Comparison of ENCODE assay signal across 7 cellular contexts in the genomic region with DNA sequence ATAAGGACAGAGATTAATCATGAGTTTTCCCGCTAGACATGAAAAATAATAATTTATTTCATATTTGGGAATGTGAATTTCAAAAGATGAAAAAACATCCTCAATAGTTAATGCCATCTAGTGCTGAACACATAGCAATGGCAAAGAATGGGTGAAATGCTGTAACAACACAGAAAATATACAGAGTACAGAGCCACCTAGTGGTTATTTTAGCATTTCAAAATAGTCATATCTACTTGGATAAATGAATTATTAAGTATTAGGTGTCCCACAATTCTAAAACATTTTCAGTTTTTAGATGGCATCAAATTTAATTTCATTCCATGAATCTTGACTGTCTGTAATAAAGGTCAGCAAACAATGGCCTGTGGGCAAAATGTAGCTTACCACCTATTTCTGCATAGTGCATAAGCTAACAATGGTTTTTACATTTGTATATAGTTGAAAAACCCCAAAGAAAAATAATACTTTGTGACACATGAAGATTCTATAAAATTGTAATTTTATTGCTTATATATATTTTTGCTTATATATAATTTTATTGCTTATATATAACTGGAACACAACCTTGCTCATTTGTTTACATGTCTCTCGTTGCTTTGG.
DNase-seq lines count a peak whose midpoint lies in the region; ATAC-seq and TF ChIP-seq lines count a peak whose summit lies in the region.

No MANE protein-coding gene starts in this region.

- no peak overlapping the region for H3K27ac ChIP-seq in thoracic aorta

- no peaks in the 10 kb centered on the region for H3K27me3 ChIP-seq in thoracic aorta (replicated peaks; ENCODE audit: insufficient read depth)

- H3K9me3 ChIP-seq in thoracic aorta = no peaks in the 10 kb centered on the region

- no peak overlapping the region for H3K4me3 ChIP-seq in thoracic aorta

- peak; percentile 57 for DNase-seq in OCI-M1 (lab: John Stamatoyannopoulos, UW)
- DNase-seq in fibroblast of gingiva (ENCODE audit: low read depth) = peak; percentile 2
- DNase-seq in thoracic aorta (ENCODE audit: low spot score) = no peak
- DNase-seq in NCI-H187 treated with DMSO at 0.1 percent for 48 hours (lab: John Stamatoyannopoulos, UW) = no peak
- DNase-seq in cerebellum (ENCODE audit: low spot score) = no peak

- H3K36me3 ChIP-seq in thoracic aorta = no peaks in the 10 kb centered on the region

- H3K4me1 ChIP-seq in thoracic aorta (ENCODE audit: control insufficient read depth in 1 of 2, low read depth in 2 of 2) = no peaks in the 10 kb centered on the region

- ATAC-seq in GM18502 (IDR thresholded peaks at IDR 0.05; ENCODE audit: poor library complexity, unreplicated experiment) (peak; percentile 86), HG03378 (IDR thresholded peaks at IDR 0.05; ENCODE audit: unreplicated experiment) (peak; percentile 94), thoracic aorta (ENCODE audit: insufficient number of reproducible peaks, low FRiP score, low read depth) (no peak)

- peak; percentile 33 for TF ChIP-seq CTCF in thoracic aorta (IDR thresholded peaks at IDR 0.05)

Comparison
In these comparisons a context has a peak if more than half of its experiments do, and no peak if none do; other contexts are left out.
1. DNase-seq: peak in OCI-M1 (single experiment) and fibroblast of gingiva (single experiment); none in thoracic aorta (single experiment), NCI-H187 treated with DMSO at 0.1 percent for 48 hours (single experiment) and cerebellum (single experiment).